1 cellular context compared by ENCODE assay signal in genomic region chr6:3376888-3377535, GRCh38.
TF ChIP-seq lines count a peak whose summit lies in the region.

No MANE protein-coding gene starts in this region.

TF ChIP-seq in HepG2, 621 proteins besides CTCF, POLR2A, EP300 and RAD21 (continued from another document and continues in another):
- 0 out of 2 replicates have a peak, but pooled peaks have one; percentile 5 for TF ChIP-seq STAT6 (CRISPR knock-in tag; IDR thresholded peaks at IDR 0.05; ENCODE audit: borderline replicate concordance)
- peak; percentile 96 for TF ChIP-seq FOSL2 (CRISPR knock-in tag; IDR thresholded peaks at IDR 0.05)
- TF ChIP-seq BRD4 (CRISPR knock-in tag; IDR thresholded peaks at IDR 0.05) = 0 out of 2 replicates have a peak, but pooled peaks have one; percentile 72
- no peak; the same call in 1 of the 2 replicates for TF ChIP-seq JUND (CRISPR knock-in tag; IDR thresholded peaks at IDR 0.05)
- 0 out of 2 replicates have a peak, but pooled peaks have one; percentile 58 for TF ChIP-seq ZNF280D (CRISPR knock-in tag; IDR thresholded peaks at IDR 0.05)
- TF ChIP-seq ZNF589 (CRISPR knock-in tag; conservative IDR thresholded peaks at IDR 0.05) = no peak
- 0 out of 2 replicates have a peak, but pooled peaks have one; percentile 8 for TF ChIP-seq TBX2 (CRISPR knock-in tag; IDR thresholded peaks at IDR 0.05; ENCODE audit: borderline replicate concordance)
- no peak for TF ChIP-seq ZNF44 (CRISPR knock-in tag; IDR thresholded peaks at IDR 0.05)
- peak; percentile 53; the same call in 1 of the 2 replicates for TF ChIP-seq NCOA2 (CRISPR knock-in tag; IDR thresholded peaks at IDR 0.05)
- no peak for TF ChIP-seq NFRKB (IDR thresholded peaks at IDR 0.05)
- TF ChIP-seq NFIC (IDR thresholded peaks at IDR 0.05; ENCODE audit: low read length) = 0 out of 2 replicates have a peak, but pooled peaks have one; percentile 34
- TF ChIP-seq FOXP1 (IDR thresholded peaks at IDR 0.05) = no peak
- peak; percentile 51; the same call in 1 of the 2 replicates for TF ChIP-seq FOXP1 (CRISPR knock-in tag; IDR thresholded peaks at IDR 0.05)
- no peak for TF ChIP-seq ZNF773 (CRISPR knock-in tag; IDR thresholded peaks at IDR 0.05; ENCODE audit: borderline replicate concordance)
- TF ChIP-seq HES4 (CRISPR knock-in tag; IDR thresholded peaks at IDR 0.05; ENCODE audit: borderline replicate concordance) = no peak
- TF ChIP-seq ZNF639 (CRISPR knock-in tag; conservative IDR thresholded peaks at IDR 0.05) = no peak
- TF ChIP-seq HMGXB4 (CRISPR knock-in tag; IDR thresholded peaks at IDR 0.05; ENCODE audit: borderline replicate concordance in 1 of 2, low read depth in 1 of 2) = no peak
- TF ChIP-seq ARID5B (CRISPR knock-in tag; IDR thresholded peaks at IDR 0.05) = peak; percentile 73
- TF ChIP-seq ZNF451 (CRISPR knock-in tag; IDR thresholded peaks at IDR 0.05) = no peak
- no peak for TF ChIP-seq GPBP1L1 (CRISPR knock-in tag; IDR thresholded peaks at IDR 0.05)
- TF ChIP-seq XRCC5 (optimal IDR thresholded peaks at IDR 0.05; ENCODE audit: low read length) = peak; percentile 33
- peak; percentile 98 for TF ChIP-seq ZBTB40 (IDR thresholded peaks at IDR 0.05)
- peak; percentile 100 for TF ChIP-seq ZBTB40 (CRISPR knock-in tag; IDR thresholded peaks at IDR 0.05)
- peak; percentile 46 for TF ChIP-seq PRPF4 (IDR thresholded peaks at IDR 0.05; ENCODE audit: low read depth, low read length, poor library complexity, severe bottlenecking)
- TF ChIP-seq PHB2 (IDR thresholded peaks at IDR 0.05; ENCODE audit: partially characterized antibody) = no peak
- peak; percentile 42 for TF ChIP-seq RBM22 (optimal IDR thresholded peaks at IDR 0.05; ENCODE audit: low read length)
- TF ChIP-seq MBNL3 (CRISPR knock-in tag; conservative IDR thresholded peaks at IDR 0.05) = no peak
- peak; percentile 65; the same call in 1 of the 2 replicates for TF ChIP-seq ZNF784 (CRISPR knock-in tag; IDR thresholded peaks at IDR 0.05; ENCODE audit: borderline replicate concordance)
- no peak for TF ChIP-seq SETDB1 (CRISPR knock-in tag; IDR thresholded peaks at IDR 0.05; ENCODE audit: borderline replicate concordance)
- no peak for TF ChIP-seq HHEX (CRISPR knock-in tag; IDR thresholded peaks at IDR 0.05)
- TF ChIP-seq KAT8 (CRISPR knock-in tag; IDR thresholded peaks at IDR 0.05) = no peak
- no peak for TF ChIP-seq ISX (CRISPR knock-in tag; conservative IDR thresholded peaks at IDR 0.05)
